ENCODE assay signal across 11 cellular contexts in the genomic region with DNA sequence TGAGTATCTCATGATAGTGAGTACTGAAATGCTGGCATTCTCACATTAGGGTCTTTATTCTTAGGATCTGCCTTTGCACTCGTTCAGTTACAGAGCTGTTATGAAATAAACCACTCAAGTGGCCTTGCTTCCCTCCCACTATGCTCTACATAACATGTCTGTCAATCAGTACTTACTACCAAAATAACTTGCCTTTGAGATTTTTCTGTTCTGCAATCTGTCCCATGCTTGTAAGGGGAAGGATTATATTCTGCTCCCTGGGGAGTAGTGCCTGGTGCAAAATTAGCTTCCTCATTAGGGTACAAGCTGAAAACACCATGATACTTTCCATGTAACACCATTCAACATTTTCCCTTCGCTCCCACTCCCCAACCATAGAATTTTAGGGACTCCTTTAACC. TPM values are rescaled to one million over a fixed set of nuclear protein-coding genes. Genes with fewer than 3 reads are reported as not detected.
A peak's percentile ranks its signal among the peaks of the same experiment; 100 is the strongest.
DNase-seq lines count a peak whose midpoint lies in the region; ATAC-seq and TF ChIP-seq lines count a peak whose summit lies in the region.
"Had no signal": no experiment of that assay in that cellular context is flagged by ENCODE, and none has a peak within 500 bp of the region (broad histone marks: within the 10 kb centered on the region; RNA-seq: fewer than 3 reads in every experiment).

No MANE protein-coding gene starts in this region.

- no peaks in the 10 kb centered on the region for H3K27me3 Mint-ChIP-seq in effector memory CD8-positive, alpha-beta T cell
- H3K27me3 Mint-ChIP-seq: dendritic cell treated with granulocyte-macrophage colony-stimulating factor and Interleukin-4, amounts not matched to agents 40 ng/mL and 50 ng/mL, for 4 days had no signal

- peak; percentile 56 for DNase-seq in G401 (ENCODE audit: low spot score)
- peak; percentile 62 to 89 for DNase-seq in HL-60 (ENCODE audit: low read depth in 1 of 2, low spot score in 1 of 2)
- no peak for DNase-seq in effector memory CD8-positive, alpha-beta T cell
- no peak for DNase-seq in NCI-H2196 treated with DMSO at 0.1 percent for 48 hours (lab: John Stamatoyannopoulos, UW; ENCODE audit: unreplicated experiment)
- no peak for DNase-seq in omental fat pad (ENCODE audit: low spot score)
- DNase-seq: activated CD4-positive, CD25-positive, alpha-beta regulatory T cell had no signal

- peak overlapping the region; percentile 93 to 96 for H3K27ac Mint-ChIP-seq in effector memory CD8-positive, alpha-beta T cell
- H3K27ac Mint-ChIP-seq: dendritic cell treated with granulocyte-macrophage colony-stimulating factor and Interleukin-4, amounts not matched to agents 40 ng/mL and 50 ng/mL, for 4 days had no signal

- no peak for TF ChIP-seq CTCF in HL-60 (IDR thresholded peaks at IDR 0.05; ENCODE audit: insufficient read depth, low read length)
- TF ChIP-seq CTCF in omental fat pad (IDR thresholded peaks at IDR 0.05) = no peak

- H3K4me3 Mint-ChIP-seq in effector memory CD8-positive, alpha-beta T cell = peak overlapping the region in 1 of 2 donors; percentile 5
- H3K4me3 Mint-ChIP-seq: dendritic cell treated with granulocyte-macrophage colony-stimulating factor and Interleukin-4, amounts not matched to agents 40 ng/mL and 50 ng/mL, for 4 days had no signal

- no peaks in the 10 kb centered on the region for H3K27me3 ChIP-seq in HL-60 (ENCODE audit: insufficient read depth, poor library complexity, severe bottlenecking)

- H3K4me1 Mint-ChIP-seq in effector memory CD8-positive, alpha-beta T cell (ENCODE audit: low read depth in 2 of 2) = peaks cover 12 to 16% of the 10 kb centered on the region in 2 donors

- in situ Hi-C loops in G401 (cut with HindIII; ENCODE audit: low sequenced_read_pairs) = no loop called here

- no peaks in the 10 kb centered on the region for H3K9me3 Mint-ChIP-seq in effector memory CD8-positive, alpha-beta T cell
- H3K9me3 Mint-ChIP-seq: dendritic cell treated with granulocyte-macrophage colony-stimulating factor and Interleukin-4, amounts not matched to agents 40 ng/mL and 50 ng/mL, for 4 days had no signal

- peaks cover 3% of the 10 kb centered on the region for H3K36me3 Mint-ChIP-seq in effector memory CD8-positive, alpha-beta T cell (ENCODE audit: insufficient read depth)

- H3K4me3 ChIP-seq in HL-60 (replicated peaks; ENCODE audit: insufficient read depth, low read length) = no peak overlapping the region

- ATAC-seq in GM19395 (IDR thresholded peaks at IDR 0.05; ENCODE audit: unreplicated experiment) (peak; percentile 74), HG03280 (IDR thresholded peaks at IDR 0.05; ENCODE audit: unreplicated experiment) (no peak), GM19455 (IDR thresholded peaks at IDR 0.05; ENCODE audit: unreplicated experiment) (no peak), omental fat pad (ENCODE audit: low FRiP score) (no peak)
- ATAC-seq in effector memory CD8-positive, alpha-beta T cell (replicated peaks) = no peak

- H3K27ac ChIP-seq in HL-60 (replicated peaks) = 0 out of 2 replicates have a peak overlapping the region, but pooled peaks have one; percentile 11

RNA-seq across cellular contexts. Expression of gene GRAP2, which starts 1.9 kb away (rescaled TPM):
- total RNA-seq in G401 (2014; rRNA removed; shearing (Covaris generic)) = 0.47 and 0.49 TPM in 2 replicates
- 1 to 10 TPM; 1.0 to 9.5 (median 3.7) TPM for total RNA-seq in omental fat pad

RNA-seq across cellular contexts. Expression of gene ENTHD1, which starts 5.4 kb away (rescaled TPM):
- not detected in 2 replicates for total RNA-seq in G401 (2014; rRNA removed; shearing (Covaris generic))
- total RNA-seq in omental fat pad = not detected
- total RNA-seq: MCF 10A had no signal

Comparison
In these comparisons a context has a peak if more than half of its experiments do, and no peak if none do; other contexts are left out.
1. DNase-seq: peak in G401 (single experiment) and HL-60 (2 of 2); none in effector memory CD8-positive, alpha-beta T cell (0 of 3), NCI-H2196 treated with DMSO at 0.1 percent for 48 hours (single experiment) and omental fat pad (single experiment).